Comparison of ENCODE assay signal across 19 cellular contexts in the genomic region with DNA sequence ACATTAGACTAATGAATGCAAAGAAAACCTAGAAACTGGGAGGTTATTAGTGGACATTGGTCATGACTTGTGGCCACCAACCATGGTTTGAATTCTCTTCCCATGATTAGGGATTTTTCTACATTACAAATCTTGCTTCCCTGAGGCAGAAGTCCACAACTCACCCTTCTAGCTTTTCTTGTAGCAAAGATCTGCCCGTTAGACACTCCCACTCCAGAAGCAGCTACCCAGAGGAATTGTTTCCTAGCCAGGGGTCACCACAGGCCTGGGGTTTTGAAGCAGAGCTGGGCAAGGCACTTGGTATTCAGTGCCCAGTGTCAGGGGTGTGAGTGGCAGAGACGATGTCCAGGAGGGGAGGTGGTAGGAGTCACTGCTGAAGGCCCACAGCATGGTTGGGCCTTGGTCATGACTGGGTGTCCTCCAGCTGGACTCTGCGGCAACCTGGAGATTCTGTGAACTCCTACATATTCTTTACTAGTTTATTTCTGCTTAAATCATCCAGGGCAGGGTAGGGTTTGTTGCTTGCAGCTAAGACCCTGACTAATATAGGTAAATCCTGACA. TPM values are rescaled to one million over a fixed set of nuclear protein-coding genes. Genes with fewer than 3 reads are reported as not detected.
DNase-seq lines count a peak whose midpoint lies in the region; ATAC-seq and TF ChIP-seq lines count a peak whose summit lies in the region.
"Had no signal": no experiment of that assay in that cellular context is flagged by ENCODE, and none has a peak within 500 bp of the region (broad histone marks: within the 10 kb centered on the region; RNA-seq: fewer than 3 reads in every experiment).

No MANE protein-coding gene starts in this region.

- peak overlapping the region; percentile 23; the same call in 1 of the 2 replicates for H3K4me2 ChIP-seq in GM23338
- no peak overlapping the region for H3K4me2 ChIP-seq in trophoblast cell (ENCODE audit: low read length)

- H3K18ac ChIP-seq in trophoblast cell (ENCODE audit: low read length) = no peak overlapping the region

- no peak overlapping the region for H4K8ac ChIP-seq in trophoblast cell (ENCODE audit: low read depth, low read length)

- no peaks in the 10 kb centered on the region for H3K36me3 ChIP-seq in GM23338 (ENCODE audit: insufficient read depth)
- no peaks in the 10 kb centered on the region for H3K36me3 ChIP-seq in NT2/D1 (ENCODE audit: insufficient read depth, insufficient read length, low read length)
- H3K36me3 ChIP-seq in lower lobe of right lung = no peaks in the 10 kb centered on the region
- no peaks in the 10 kb centered on the region for H3K36me3 ChIP-seq in trophoblast cell (ENCODE audit: control insufficient read depth in 1 of 2, insufficient read depth in 2 of 2, low read length in 2 of 2)
- no peaks in the 10 kb centered on the region for H3K36me3 ChIP-seq in H7 (replicated peaks; ENCODE audit: control insufficient read depth, insufficient read depth, low read length)
- H3K36me3 ChIP-seq: BE2C had no signal

- H3K36me3 Mint-ChIP-seq in GM23338 (ENCODE audit: low read depth) = no peaks in the 10 kb centered on the region
- H3K36me3 Mint-ChIP-seq: CD8-positive, alpha-beta T cell had no signal

- no peaks in the 10 kb centered on the region for H3K79me1 ChIP-seq in trophoblast cell (ENCODE audit: low read length)

- H3K79me2 ChIP-seq in GM23338 (replicated peaks; ENCODE audit: insufficient read depth) (no peaks in the 10 kb centered on the region), trophoblast cell (ENCODE audit: control insufficient read depth, insufficient read depth, low read length, poor library complexity) (no peaks in the 10 kb centered on the region)

- no peaks in the 10 kb centered on the region for H3K9me3 Mint-ChIP-seq in GM23338
- H3K9me3 Mint-ChIP-seq: CD8-positive, alpha-beta T cell had no signal

- no peak overlapping the region for H2BK12ac ChIP-seq in trophoblast cell (ENCODE audit: low read length)

- no peak overlapping the region for H3K4me3 Mint-ChIP-seq in GM23338
- H3K4me3 Mint-ChIP-seq: CD8-positive, alpha-beta T cell had no signal

- peaks cover 55% of the 10 kb centered on the region for H3K27me3 Mint-ChIP-seq in GM23338 (ENCODE audit: insufficient read depth, low read depth, poor library complexity)

- DNase-seq in GM23338 (ENCODE audit: low spot score) (no peak), NT2/D1 (ENCODE audit: low read depth, low spot score) (no peak), lower lobe of right lung (no peak), trophoblast cell (peak; percentile 66 to 87), H7 (no peak), GF-D8 (lab: John Stamatoyannopoulos, UW) (no peak)
- DNase-seq: BE2C; CD8-positive, alpha-beta T cell; DND-41; GDM1; GOT3; Kasumi-1; NCI-H1105 treated with DMSO at 0.1 percent for 48 hours; NCI-H187 treated with DMSO at 0.1 percent for 48 hours; NCI-H2171; NCI-H446 treated with DMSO at 0.1 percent for 48 hours; NCI-H774 had no signal

- H3K9ac ChIP-seq in NT2/D1 (ENCODE audit: insufficient read length, low read depth) = peak overlapping the region; percentile 1
- no peak overlapping the region for H3K9ac ChIP-seq in trophoblast cell (ENCODE audit: low read length)

- H3K9me3 ChIP-seq in NT2/D1 (ENCODE audit: insufficient read depth, low read length) (no peaks in the 10 kb centered on the region), lower lobe of right lung (no peaks in the 10 kb centered on the region), trophoblast cell (ENCODE audit: insufficient read depth, low read depth, low read length) (no peaks in the 10 kb centered on the region)
- H3K9me3 ChIP-seq: BE2C had no signal

- WGBS in trophoblast cell (ENCODE audit: extremely low coverage, insufficient coverage, insufficient read length) = no CpG with 5 or more reads among the region's 3 CpGs

- H4K91ac ChIP-seq in trophoblast cell (ENCODE audit: low read depth, low read length) = no peak overlapping the region

- H3F3A ChIP-seq in GM23338 (replicated peaks; ENCODE audit: low read depth) = no peaks in the 10 kb centered on the region

- H2BK5ac ChIP-seq in trophoblast cell (ENCODE audit: low read depth, low read length, poor library complexity) = no peak overlapping the region

- no peak overlapping the region for H3K4ac ChIP-seq in trophoblast cell (ENCODE audit: low read depth, low read length)

- H4K20me1 ChIP-seq in GM23338 (replicated peaks; ENCODE audit: insufficient read depth) = peaks cover 12% of the 10 kb centered on the region

- intact Hi-C loops in lower lobe of right lung (cut with DNase I) = no loop called here

- H3K9me2 ChIP-seq in GM23338 (ENCODE audit: insufficient read depth) = no peaks in the 10 kb centered on the region

- TF ChIP-seq CTCF in GM23338 (conservative IDR thresholded peaks at IDR 0.05; ENCODE audit: low read depth in 2 of 2) = no peak
- TF ChIP-seq CTCF in lower lobe of right lung (IDR thresholded peaks at IDR 0.05) = no peak

- ATAC-seq in GM23338 (no peak), lower lobe of right lung (no peak), HG03342 (IDR thresholded peaks at IDR 0.05; ENCODE audit: unreplicated experiment) (no peak)
- ATAC-seq: CD8-positive, alpha-beta T cell; Panc1 had no signal

- H2AFZ ChIP-seq in GM23338 (no peak overlapping the region), trophoblast cell (ENCODE audit: insufficient read depth, low read length, poor library complexity) (no peak overlapping the region)

- H2AK5ac ChIP-seq in trophoblast cell (ENCODE audit: low read length) = no peak overlapping the region

- H3K27me3 ChIP-seq in GM23338 (ENCODE audit: insufficient read depth) = peaks cover 69% of the 10 kb centered on the region
- peaks cover 34% of the 10 kb centered on the region for H3K27me3 ChIP-seq in NT2/D1 (ENCODE audit: insufficient read depth, insufficient read length)
- no peaks in the 10 kb centered on the region for H3K27me3 ChIP-seq in lower lobe of right lung (ENCODE audit: low read depth)
- no peaks in the 10 kb centered on the region for H3K27me3 ChIP-seq in trophoblast cell (ENCODE audit: insufficient read depth, low read length)
- peaks cover 36% of the 10 kb centered on the region for H3K27me3 ChIP-seq in H7 (ENCODE audit: control insufficient read depth, insufficient read depth, low read length)
- H3K27me3 ChIP-seq: BE2C had no signal

- no peak overlapping the region for H2BK120ac ChIP-seq in trophoblast cell (ENCODE audit: insufficient read depth, low read length, poor library complexity)

- H3K27ac ChIP-seq in GM23338 (ENCODE audit: low read depth) (no peak overlapping the region), lower lobe of right lung (peak overlapping the region; percentile 46), trophoblast cell (ENCODE audit: low read depth, low read length) (no peak overlapping the region)

- peaks cover 12% of the 10 kb centered on the region for H3K4me1 Mint-ChIP-seq in GM23338

- no peak overlapping the region for H3K27ac Mint-ChIP-seq in GM23338
- H3K27ac Mint-ChIP-seq: CD8-positive, alpha-beta T cell had no signal

- H4K12ac ChIP-seq in trophoblast cell (ENCODE audit: low read depth, low read length) = no peak overlapping the region

- no peak overlapping the region for H3K4me3 ChIP-seq in GM23338
- H3K4me3 ChIP-seq in NT2/D1 (ENCODE audit: insufficient read length, low read depth) = no peak overlapping the region
- no peak overlapping the region for H3K4me3 ChIP-seq in lower lobe of right lung
- H3K4me3 ChIP-seq in trophoblast cell (ENCODE audit: low read depth, low read length) = no peak overlapping the region
- no peak overlapping the region for H3K4me3 ChIP-seq in H7 (ENCODE audit: insufficient read depth, low read depth, low read length)

- H3K4me1 ChIP-seq in GM23338 (ENCODE audit: insufficient read depth) (peaks cover 4% of the 10 kb centered on the region; the same call in 1 of the 2 replicates), NT2/D1 (ENCODE audit: insufficient read depth, insufficient read length) (no peaks in the 10 kb centered on the region), lower lobe of right lung (peaks cover 23% of the 10 kb centered on the region), trophoblast cell (ENCODE audit: control insufficient read depth in 1 of 2, insufficient read depth in 2 of 2, low read length in 2 of 2) (peaks cover 0 to 2% of the 10 kb centered on the region in 2 experiments)
- H3K4me1 ChIP-seq: BE2C had no signal

- H3K23ac ChIP-seq in trophoblast cell (ENCODE audit: low read length) = no peak overlapping the region

- no peak overlapping the region for H3K14ac ChIP-seq in trophoblast cell (ENCODE audit: low read length)

TF ChIP-seq in GM23338, 12 proteins besides CTCF, POLR2A, EP300 and RAD21 (continues in another document):
- TF ChIP-seq CREB1 (CRISPR knock-in tag; IDR thresholded peaks at IDR 0.05; ENCODE audit: low read depth) = no peak
- TF ChIP-seq, protein P1, sequence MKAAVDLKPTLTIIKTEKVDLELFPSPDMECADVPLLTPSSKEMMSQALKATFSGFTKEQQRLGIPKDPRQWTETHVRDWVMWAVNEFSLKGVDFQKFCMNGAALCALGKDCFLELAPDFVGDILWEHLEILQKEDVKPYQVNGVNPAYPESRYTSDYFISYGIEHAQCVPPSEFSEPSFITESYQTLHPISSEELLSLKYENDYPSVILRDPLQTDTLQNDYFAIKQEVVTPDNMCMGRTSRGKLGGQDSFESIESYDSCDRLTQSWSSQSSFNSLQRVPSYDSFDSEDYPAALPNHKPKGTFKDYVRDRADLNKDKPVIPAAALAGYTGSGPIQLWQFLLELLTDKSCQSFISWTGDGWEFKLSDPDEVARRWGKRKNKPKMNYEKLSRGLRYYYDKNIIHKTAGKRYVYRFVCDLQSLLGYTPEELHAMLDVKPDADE (IDR thresholded peaks at IDR 0.05) = no peak
- no peak for TF ChIP-seq ZNF331 (CRISPR knock-in tag; IDR thresholded peaks at IDR 0.05; ENCODE audit: low read depth)
- no peak for TF ChIP-seq STAT1 (IDR thresholded peaks at IDR 0.05; ENCODE audit: unreplicated experiment)

RNA-seq across cellular contexts. Expression of a gene that starts 54.9 kb away (rescaled TPM):
- total RNA-seq in GM23338 (2014; rRNA removed; shearing (Covaris generic)) = 87.6 and 95.8 TPM in 2 replicates
- 69.8 and 73.6 TPM in 2 replicates for polyA plus RNA-seq in GM23338 (2016; fragmentation: Nextera tagmentation; extraction: Ambion mirVana)
- total RNA-seq in lower lobe of right lung = 279 TPM
- polyA plus RNA-seq in trophoblast cell (2013) = 122 and 125 TPM in 2 replicates
- total RNA-seq in H7 (2014; rRNA removed; shearing (Covaris generic)) = 42.1 and 47.9 TPM in 2 replicates

Comparison
In these comparisons a context has a peak if more than half of its experiments do, and no peak if none do; other contexts are left out.
1. DNase-seq: peak in trophoblast cell (2 of 2); none in GM23338 (single experiment), NT2/D1 (single experiment), lower lobe of right lung (single experiment), H7 (single experiment) and GF-D8 (single experiment).